ENCODE assay signal across 27 cellular contexts in genomic region chrY:12982249-12982829, GRCh38.
"Had no signal": no experiment of that assay in that cellular context is flagged by ENCODE, and none has a peak within 500 bp of the region (broad histone marks: within the 10 kb centered on the region; RNA-seq: fewer than 3 reads in every experiment).

No MANE protein-coding gene starts in this region.

- H3K36me3 ChIP-seq: esophagus squamous epithelium, heart right ventricle, lower lobe of right lung, neural progenitor cell, right atrium auricular region, thoracic aorta, WERI-Rb-1 had no signal

- H3K9me3 ChIP-seq: esophagus squamous epithelium, heart right ventricle, lower lobe of right lung, psoas muscle, right atrium auricular region, thoracic aorta had no signal

- H3K27ac ChIP-seq: epithelial cell of prostate, esophagus squamous epithelium, heart right ventricle, lower lobe of right lung, neural progenitor cell, parathyroid adenoma, psoas muscle, right atrium auricular region, thoracic aorta, WERI-Rb-1 had no signal

- H3K4me1 ChIP-seq: esophagus squamous epithelium, heart right ventricle, lower lobe of right lung, neural progenitor cell, parathyroid adenoma, psoas muscle, right atrium auricular region had no signal

- H3K27me3 ChIP-seq: esophagus squamous epithelium, heart right ventricle, neural progenitor cell, right atrium auricular region had no signal

- H3K9me3 Mint-ChIP-seq: activated CD4-positive, alpha-beta memory T cell treated with anti-CD3 and anti-CD28 coated beads, Interleukin-2, amount 10 ng/mL, durations not matched to agents 7 days and 5 days; activated CD4-positive, alpha-beta T cell treated with anti-CD3 and anti-CD28 coated beads, Interleukin-2, amount 10 ng/mL, durations not matched to agents 7 days and 5 days; activated naive CD4-positive, alpha-beta T cell treated with anti-CD3 and anti-CD28 coated beads, Interleukin-2, amount 10 ng/mL, durations not matched to agents 7 days and 5 days; central memory CD8-positive, alpha-beta T cell; naive thymus-derived CD8-positive, alpha-beta T cell; neural progenitor cell had no signal

- H3K27ac Mint-ChIP-seq: activated CD4-positive, alpha-beta memory T cell treated with anti-CD3 and anti-CD28 coated beads, Interleukin-2, amount 10 ng/mL, durations not matched to agents 7 days and 5 days; activated CD4-positive, alpha-beta T cell treated with anti-CD3 and anti-CD28 coated beads, Interleukin-2, amount 10 ng/mL, durations not matched to agents 7 days and 5 days; activated naive CD4-positive, alpha-beta T cell treated with anti-CD3 and anti-CD28 coated beads, Interleukin-2, amount 10 ng/mL, durations not matched to agents 7 days and 5 days; naive thymus-derived CD8-positive, alpha-beta T cell; neural progenitor cell had no signal

- DNase-seq: activated CD4-positive, alpha-beta memory T cell treated with anti-CD3 and anti-CD28 coated beads, Interleukin-2, amount 10 ng/mL, durations not matched to agents 7 days and 5 days; activated CD4-positive, alpha-beta T cell treated with anti-CD3 and anti-CD28 coated beads, Interleukin-2, amount 10 ng/mL, durations not matched to agents 7 days and 5 days; activated effector memory CD4-positive, alpha-beta T cell treated with anti-CD3 and anti-CD28 coated beads, Interleukin-2, amount 50 U/mL, for 16 hours; activated naive CD4-positive, alpha-beta T cell treated with anti-CD3 and anti-CD28 coated beads, Interleukin-2, amount 10 ng/mL, durations not matched to agents 7 days and 5 days; anterior cingulate cortex; effector CD8-positive, alpha-beta T cell; esophagus squamous epithelium; foreskin melanocyte; heart right ventricle; lower lobe of right lung; mesenchymal stem cell; naive thymus-derived CD8-positive, alpha-beta T cell; occipital lobe; psoas muscle; stimulated activated CD4-positive, alpha-beta T cell treated with anti-CD3 and anti-CD28 coated beads, Interleukin-15, amount 100 ng/mL, for 24 hours; stimulated activated CD4-positive, alpha-beta T cell treated with anti-CD3 and anti-CD28 coated beads, Interleukin-2, amount 100 ng/mL, for 24 hours; stimulated activated naive CD4-positive, alpha-beta T cell treated with Interleukin-2 at 50 U/mL for 16 hours; trophoblast cell; WERI-Rb-1 had no signal

- H3K36me3 Mint-ChIP-seq: activated naive CD4-positive, alpha-beta T cell treated with anti-CD3 and anti-CD28 coated beads, Interleukin-2, amount 10 ng/mL, durations not matched to agents 7 days and 5 days; naive thymus-derived CD8-positive, alpha-beta T cell; neural progenitor cell had no signal

- H3K4me3 ChIP-seq: esophagus squamous epithelium, heart right ventricle, lower lobe of right lung, neural progenitor cell, psoas muscle, right atrium auricular region, thoracic aorta had no signal

- ATAC-seq: activated CD4-positive, CD25-positive, alpha-beta regulatory T cell treated with anti-CD3 and anti-CD28 coated beads, Interleukin-2, amount 50 U/mL, for 24 hours; heart right ventricle; left lobe of liver; lower lobe of right lung; psoas muscle had no signal
